ENCODE assay signal across 8 cellular contexts in genomic region chr11:34356918-34357645, GRCh38. TPM values are rescaled to one million over a fixed set of nuclear protein-coding genes. Genes with fewer than 3 reads are reported as not detected.
DNase-seq lines count a peak whose midpoint lies in the region; ATAC-seq, FAIRE-seq and TF ChIP-seq lines count a peak whose summit lies in the region.

No MANE protein-coding gene starts in this region.

- H3K14ac ChIP-seq in neuronal stem cell (ENCODE audit: low read length) = no peak overlapping the region

- peak; percentile 2 for TF ChIP-seq CTCF in GM12865 (IDR thresholded peaks at IDR 0.05; ENCODE audit: insufficient read depth, low read depth, low read length, missing control alignments)
- TF ChIP-seq CTCF in gastroesophageal sphincter (IDR thresholded peaks at IDR 0.05) = peak in 2 of 4 experiments; percentile 2 to 5
- no peak for TF ChIP-seq CTCF in type B pancreatic cell (conservative IDR thresholded peaks at IDR 0.05)

- no peak overlapping the region for H4K8ac ChIP-seq in neuronal stem cell (ENCODE audit: low read depth, low read length)

- H4K91ac ChIP-seq in neuronal stem cell (ENCODE audit: low read depth, low read length, poor library complexity) = no peak overlapping the region

- peak; percentile 6 for ATAC-seq in HG02970 (IDR thresholded peaks at IDR 0.05; ENCODE audit: low FRiP score, unreplicated experiment)
- peak; percentile 25 for ATAC-seq in gastroesophageal sphincter

- DNase-seq in GM12865 (ENCODE audit: low read depth) (peak; percentile 69), RCC 7860 (ENCODE audit: low spot score) (peak; percentile 10), neuronal stem cell (ENCODE audit: low spot score) (peak; percentile 54), type B pancreatic cell (ENCODE audit: extremely low spot score, unreplicated experiment) (peak; percentile 78), NCI-H128 (lab: John Stamatoyannopoulos, UW; ENCODE audit: unreplicated experiment) (no peak)
- peak; percentile 13 for DNase-seq in activated gamma-delta T cell treated with anti-CD3 and anti-CD28 coated beads, Interleukin-2, amount 50 U/mL, for 16 hours (ENCODE audit: low read depth)

- no CpG with 5 or more reads among the region's 82 CpGs for WGBS in gastroesophageal sphincter (ENCODE audit: low coverage in 1 of 2), 2 donors
- no CpG with 5 or more reads among the region's 82 CpGs for WGBS in neuronal stem cell (ENCODE audit: extremely low coverage in 2 of 2, insufficient read length in 2 of 2, insufficient replicate concordance in 1 of 2), 2 donors

- H3K79me1 ChIP-seq in neuronal stem cell (ENCODE audit: low read depth, low read length) = no peaks in the 10 kb centered on the region

- no peak overlapping the region for H3K4ac ChIP-seq in neuronal stem cell (ENCODE audit: low read length)

- H3K9me3 ChIP-seq in gastroesophageal sphincter = no peaks in the 10 kb centered on the region
- H3K9me3 ChIP-seq in neuronal stem cell (replicated peaks in 1 of 2; ENCODE audit: control insufficient read depth in 2 of 2, insufficient read depth in 1 of 2, low read depth in 1 of 2, low read length in 2 of 2) = no peaks in the 10 kb centered on the region

- peaks cover 34% of the 10 kb centered on the region for H3K27me3 Mint-ChIP-seq in type B pancreatic cell

- no peak overlapping the region for H3K27ac Mint-ChIP-seq in type B pancreatic cell

- H3K9me3 Mint-ChIP-seq in type B pancreatic cell = no peaks in the 10 kb centered on the region

- H3K4me1 ChIP-seq in gastroesophageal sphincter = peaks cover 0 to 48% (median 14%) of the 10 kb centered on the region in 3 donors
- peaks cover 15 to 18% of the 10 kb centered on the region in 2 donors for H3K4me1 ChIP-seq in neuronal stem cell (ENCODE audit: control insufficient read depth in 2 of 2, insufficient read depth in 1 of 2, low read depth in 1 of 2, low read length in 2 of 2)

- peak overlapping the region; percentile 87 for H3K4me3 Mint-ChIP-seq in type B pancreatic cell

- no peak overlapping the region for H2AK5ac ChIP-seq in neuronal stem cell (ENCODE audit: low read depth, low read length)

- H3K36me3 Mint-ChIP-seq in type B pancreatic cell = no peaks in the 10 kb centered on the region

- H2AFZ ChIP-seq in neuronal stem cell (ENCODE audit: low read length) = peak overlapping the region; percentile 93

- H3K27me3 ChIP-seq in gastroesophageal sphincter (no peaks in the 10 kb centered on the region), neuronal stem cell (ENCODE audit: control insufficient read depth in 3 of 3, insufficient read depth in 3 of 3, low read depth in 1 of 3, low read length in 3 of 3) (peaks cover 3 to 29% (median 5%) of the 10 kb centered on the region in 3 experiments)

- H3K4me3 ChIP-seq in GM12865 (ENCODE audit: low read depth, low read length) (peak overlapping the region; percentile 65), gastroesophageal sphincter (peak overlapping the region; percentile 37 to 68), neuronal stem cell (ENCODE audit: low read length in 2 of 2) (peak overlapping the region; percentile 66 to 77)

- no peak for FAIRE-seq in RCC 7860 (lab: Jason Lieb, UNC)

- peak overlapping the region; percentile 82 for H3K9ac ChIP-seq in neuronal stem cell (ENCODE audit: low read depth, low read length, poor library complexity)

- peak overlapping the region; percentile 89 for H3K18ac ChIP-seq in neuronal stem cell (ENCODE audit: low read length)

- H2BK15ac ChIP-seq in neuronal stem cell (ENCODE audit: low read length) = no peak overlapping the region

- H3K4me1 Mint-ChIP-seq in type B pancreatic cell (ENCODE audit: unreplicated experiment) = peaks cover 29% of the 10 kb centered on the region

- H3K36me3 ChIP-seq in gastroesophageal sphincter = no peaks in the 10 kb centered on the region
- no peaks in the 10 kb centered on the region for H3K36me3 ChIP-seq in neuronal stem cell (replicated peaks in 1 of 2; ENCODE audit: control insufficient read depth in 2 of 2, insufficient read depth in 2 of 2, low read length in 2 of 2)

- no peak for TF ChIP-seq POLR2A in gastroesophageal sphincter (IDR thresholded peaks at IDR 0.05)

- no peak for TF ChIP-seq EP300 in gastroesophageal sphincter (IDR thresholded peaks at IDR 0.05)

- H3K27ac ChIP-seq in gastroesophageal sphincter (peak overlapping the region; percentile 1 to 89 (median 84)), neuronal stem cell (replicated peaks; ENCODE audit: low read length) (no peak overlapping the region)

- peak overlapping the region; percentile 18 for H3K23ac ChIP-seq in neuronal stem cell (ENCODE audit: low read depth, low read length, poor library complexity)

- no peak overlapping the region for H2BK120ac ChIP-seq in neuronal stem cell (ENCODE audit: low read depth, low read length)

- H3K4me2 ChIP-seq in neuronal stem cell (ENCODE audit: insufficient read depth, low read length, poor library complexity, severe bottlenecking) = peak overlapping the region; percentile 95

- H2BK5ac ChIP-seq in neuronal stem cell (ENCODE audit: low read length) = peak overlapping the region; percentile 21

- no peak overlapping the region for H2BK12ac ChIP-seq in neuronal stem cell (ENCODE audit: low read length)

RNA-seq across cellular contexts. Expression of gene ABTB2, which starts 0.7 kb away (rescaled TPM):
- total RNA-seq in gastroesophageal sphincter = 10 to 100 TPM in 1 of 4 donors, 1 to 10 TPM in 3; 4.1 to 11.0 (median 7.5) TPM
- 0.89 TPM for polyA plus RNA-seq in neuronal stem cell (2013, experiment 1 of 2)
- 0.94 TPM for polyA plus RNA-seq in neuronal stem cell (2013, experiment 2 of 2)
- 9.0 and 13.5 TPM in 2 replicates for total RNA-seq in type B pancreatic cell (ENCODE audit: low replicate concordance)
